In the genomic region with DNA sequence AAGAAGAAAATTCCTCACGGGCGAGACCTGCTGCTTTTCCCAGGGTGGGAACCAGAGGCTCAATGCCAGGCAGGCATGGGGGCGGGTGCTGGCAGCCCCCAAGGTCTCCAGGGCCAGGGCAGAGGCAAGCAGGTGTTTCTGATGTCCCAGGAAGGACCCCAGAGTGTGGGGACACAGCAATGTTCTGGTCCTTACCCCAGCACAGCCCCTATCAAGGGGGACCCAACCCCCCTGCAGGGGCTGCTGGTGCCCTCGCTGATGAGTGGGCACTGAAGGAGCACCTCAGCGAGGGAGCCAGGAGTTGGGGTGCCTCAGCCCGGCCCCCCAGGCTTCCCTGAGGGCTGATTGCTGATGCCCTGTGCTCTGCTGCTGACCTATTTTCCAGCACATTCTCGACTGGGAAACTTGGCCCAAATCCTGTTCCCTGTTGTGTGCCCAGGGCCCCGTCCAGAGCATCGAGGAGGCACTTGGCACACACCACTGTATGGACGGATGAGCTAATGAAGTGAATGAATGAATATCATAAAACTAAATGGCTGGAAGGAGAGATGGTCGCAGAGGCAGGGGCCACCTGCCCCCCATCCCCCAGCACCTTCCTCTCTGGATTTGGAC, we compare ENCODE assay signal across 20 cellular contexts. TPM values are rescaled to one million over a fixed set of nuclear protein-coding genes. Genes with fewer than 3 reads are reported as not detected.
A peak's percentile ranks its signal among the peaks of the same experiment; 100 is the strongest.
DNase-seq lines count a peak whose midpoint lies in the region; ATAC-seq, FAIRE-seq and TF ChIP-seq lines count a peak whose summit lies in the region.
"Had no signal": no experiment of that assay in that cellular context is flagged by ENCODE, and none has a peak within 500 bp of the region (broad histone marks: within the 10 kb centered on the region; RNA-seq: fewer than 3 reads in every experiment).

No MANE protein-coding gene starts in this region.

- 12% methylated on average over 5 of the region's 11 CpGs for WGBS in right lobe of liver (ENCODE audit: insufficient coverage, low coverage, low lambda C conversion rate, missing lambda C conversion rate)
- 91% methylated on average over 7 of the region's 11 CpGs for WGBS in HepG2 (ENCODE audit: low lambda C conversion rate)
- 87% methylated on average over 11 of the region's 11 CpGs; no CpG with 5 or more reads in 1 of the 2 experiments for WGBS in H1 (ENCODE audit: extremely low coverage in 1 of 2, insufficient coverage in 1 of 2, insufficient read length in 1 of 2, insufficient replicate concordance in 2 of 2, low coverage in 1 of 2, low lambda C conversion rate in 2 of 2, missing lambda C conversion rate in 1 of 2), 2 experiments

- H4K91ac ChIP-seq in H1 (replicated peaks; ENCODE audit: insufficient read length, low read length) = no peak overlapping the region

- ATAC-seq in right lobe of liver = peak; percentile 56 to 67 (median 64)
- ATAC-seq in HepG2 = no peak
- ATAC-seq in T-helper 17 cell = no peak
- ATAC-seq: A549; CD8-positive, alpha-beta T cell; GM12878 had no signal

- H3K4me1 Mint-ChIP-seq in T-helper 17 cell (peaks cover 9% of the 10 kb centered on the region), osteocyte (ENCODE audit: unreplicated experiment) (peaks cover 20% of the 10 kb centered on the region)

- peak overlapping the region; percentile 19 for H3K4me3 Mint-ChIP-seq in T-helper 17 cell
- no peak overlapping the region for H3K4me3 Mint-ChIP-seq in osteocyte (ENCODE audit: unreplicated experiment)
- H3K4me3 Mint-ChIP-seq: CD8-positive, alpha-beta T cell had no signal

- POLR2A ChIA-PET in HepG2 (lab: Yijun Ruan, JAX) (no interaction called here), H1 (lab: Charles Lee; ENCODE audit: partially characterized antibody) (interaction anchor here (2.4 to 12.1 kb wide), 2 partner anchors 11 to 17 kb away, joined by 17 to 81 read pairs; no protein-coding TSS in a partner anchor)

- DNase-seq in right lobe of liver (peak in 2 of 3 donors; percentile 49 to 77), HepG2 (ENCODE audit: low spot score) (no peak), T-helper 17 cell (no peak), H1 (ENCODE audit: low read depth in 1 of 2, low spot score in 2 of 2) (no peak), osteoblast (ENCODE audit: insufficient read length, low spot score, missing footprints) (peak; percentile 39), NCI-H146 (lab: John Stamatoyannopoulos, UW) (no peak), NCI-H1105 treated with DMSO at 0.1 percent for 48 hours (lab: John Stamatoyannopoulos, UW) (no peak), osteocyte (ENCODE audit: extremely low spot score, unreplicated experiment) (no peak)
- DNase-seq: AML-193; Calu3; CD8-positive, alpha-beta T cell; DMS79 treated with DMSO at 0.1 percent for 48 hours; HCEC 1CT had no signal

- no peak for TF ChIP-seq RAD21 in HepG2 (CRISPR knock-in tag; IDR thresholded peaks at IDR 0.05)
- TF ChIP-seq RAD21 in H1 (IDR thresholded peaks at IDR 0.05 in 1 of 2, conservative IDR thresholded peaks at IDR 0.05 in 1 of 2; ENCODE audit: low read depth in 2 of 2, low read length in 2 of 2) = no peak

- no peak overlapping the region for H2BK20ac ChIP-seq in H1 (ENCODE audit: low read length)

- H4K8ac ChIP-seq in H1 (ENCODE audit: extremely low read depth, insufficient read depth, low read length) = peak overlapping the region; percentile 12; the same call in 1 of the 2 replicates

- peaks cover 8% of the 10 kb centered on the region; the same call in 1 of the 2 replicates for H3K79me1 ChIP-seq in H1 (ENCODE audit: low read depth, low read length)

- H3K36me3 ChIP-seq in right lobe of liver (no peaks in the 10 kb centered on the region), HepG2 (replicated peaks in 1 of 2; ENCODE audit: control insufficient read depth in 1 of 2, insufficient read depth in 2 of 2, low read length in 2 of 2) (peaks cover 0 to 6% of the 10 kb centered on the region in 2 experiments; a peak in 3 of 5 replicates), H1 (ENCODE audit: control insufficient read depth in 2 of 4, insufficient read depth in 4 of 4, low read length in 3 of 4) (peaks cover 0 to 6% (median 3%) of the 10 kb centered on the region in 4 experiments; a peak in 3 of 8 replicates), osteoblast (ENCODE audit: insufficient read depth, low read length) (no peaks in the 10 kb centered on the region)
- H3K36me3 ChIP-seq: BLaER1 had no signal

- H3K56ac ChIP-seq in H1 (replicated peaks; ENCODE audit: insufficient read length, low read depth, low read length) = no peak overlapping the region

- peaks cover 0 to 6% (median 0%) of the 10 kb centered on the region in 4 donors for H3K4me1 ChIP-seq in right lobe of liver
- H3K4me1 ChIP-seq in HepG2 (ENCODE audit: insufficient read depth, low read length) = peaks cover 33% of the 10 kb centered on the region
- H3K4me1 ChIP-seq in H1 (replicated peaks in 1 of 4; ENCODE audit: control insufficient read depth in 3 of 4, insufficient read depth in 4 of 4, low read length in 3 of 4) = peaks cover 8 to 14% (median 10%) of the 10 kb centered on the region in 4 experiments; a peak in 6 of 7 replicates
- H3K4me1 ChIP-seq in osteoblast (ENCODE audit: insufficient read depth, low read length) = peaks cover 16% of the 10 kb centered on the region

- no peak overlapping the region for H4K5ac ChIP-seq in H1 (ENCODE audit: insufficient read length, low read depth, low read length)

- no peaks in the 10 kb centered on the region for H4K20me1 ChIP-seq in HepG2 (ENCODE audit: insufficient read depth, low read length)
- peaks cover 8 to 27% of the 10 kb centered on the region in 2 experiments for H4K20me1 ChIP-seq in H1 (replicated peaks in 1 of 2; ENCODE audit: control insufficient read depth in 1 of 2, insufficient read depth in 2 of 2, low read length in 2 of 2)
- H4K20me1 ChIP-seq in osteoblast (ENCODE audit: insufficient read depth, low read length) = no peaks in the 10 kb centered on the region

- H3K4me2 ChIP-seq in HepG2 (ENCODE audit: low read depth, low read length) (no peak overlapping the region), H1 (ENCODE audit: insufficient read depth in 1 of 2, low read depth in 2 of 2, low read length in 2 of 2) (no peak overlapping the region), osteoblast (ENCODE audit: insufficient read depth, low read length) (no peak overlapping the region)
- H3K4me2 ChIP-seq: A549, BLaER1 had no signal

- H3K4me3 ChIP-seq in right lobe of liver = no peak overlapping the region
- no peak overlapping the region for H3K4me3 ChIP-seq in HepG2 (replicated peaks in 1 of 3; ENCODE audit: insufficient read depth in 1 of 3, low read depth in 2 of 3, low read length in 3 of 3)
- H3K4me3 ChIP-seq in H1 (ENCODE audit: extremely low read depth in 1 of 4, insufficient read depth in 2 of 4, low read depth in 3 of 4, low read length in 4 of 4) = no peak overlapping the region
- no peak overlapping the region for H3K4me3 ChIP-seq in osteoblast (ENCODE audit: insufficient read depth, low read length)
- H3K4me3 ChIP-seq: A549, BLaER1, GM12878 had no signal

- H3K9ac ChIP-seq in HepG2 (ENCODE audit: insufficient read depth, low read depth, low read length) (no peak overlapping the region), H1 (replicated peaks in 1 of 4; ENCODE audit: extremely low read depth in 1 of 4, low read depth in 3 of 4, low read length in 3 of 4) (no peak overlapping the region)
- H3K9ac ChIP-seq: BLaER1 had no signal

- H3K36me3 Mint-ChIP-seq in T-helper 17 cell (ENCODE audit: low read depth) (no peaks in the 10 kb centered on the region), osteocyte (ENCODE audit: unreplicated experiment) (no peaks in the 10 kb centered on the region)
- H3K36me3 Mint-ChIP-seq: CD8-positive, alpha-beta T cell had no signal

- CTCF ChIA-PET in HepG2 (lab: Yijun Ruan, JAX; ENCODE audit: low intra/inter-chr PET ratio, low total read pairs) (no interaction called here), H1 (lab: Charles Lee; ENCODE audit: partially characterized antibody) (no interaction called here)

- H3K18ac ChIP-seq in H1 (ENCODE audit: extremely low read depth, low read length) = no peak overlapping the region

- in situ Hi-C loops in HepG2 (cut with HindIII; ENCODE audit: extremely low pct_ligation_motif_present, low pct_unique_long_range_greater_than_20kb) = no loop called here

- no peak overlapping the region for H2BK5ac ChIP-seq in H1 (ENCODE audit: low read depth, low read length)

- no peak for FAIRE-seq in HepG2 (lab: Jason Lieb, UNC)
- FAIRE-seq in H1 (lab: Jason Lieb, UNC) = no peak
- FAIRE-seq: A549, GM12878, H54, HTR-8/SVneo had no signal

- no peak overlapping the region for H2BK12ac ChIP-seq in H1 (ENCODE audit: low read depth, low read length)

- TF ChIP-seq EP300 in HepG2 (IDR thresholded peaks at IDR 0.05; ENCODE audit: low read depth in 2 of 2, low read length in 2 of 2) = no peak
- TF ChIP-seq EP300 in HepG2 (CRISPR knock-in tag; IDR thresholded peaks at IDR 0.05; ENCODE audit: borderline replicate concordance) = no peak
- no peak for TF ChIP-seq EP300 in H1 (IDR thresholded peaks at IDR 0.05; ENCODE audit: borderline replicate concordance in 1 of 2, low read depth in 2 of 2, low read length in 2 of 2)

- H3K27ac ChIP-seq in right lobe of liver (no peak overlapping the region), HepG2 (ENCODE audit: extremely low read length, insufficient read depth, low read length) (no peak overlapping the region), H1 (ENCODE audit: low read depth, low read length) (no peak overlapping the region), osteoblast (ENCODE audit: low read depth, low read length) (no peak overlapping the region)
- H3K27ac ChIP-seq: 22Rv1, A549, BLaER1 had no signal

- TF ChIP-seq CTCF in right lobe of liver (IDR thresholded peaks at IDR 0.05) (no peak), HepG2 (CRISPR knock-in tag; IDR thresholded peaks at IDR 0.05) (no peak), H1 (IDR thresholded peaks at IDR 0.05; ENCODE audit: control extremely low read depth in 1 of 3, insufficient read depth in 1 of 3, low read depth in 1 of 3, low read length in 3 of 3) (no peak), osteoblast (IDR thresholded peaks at IDR 0.05; ENCODE audit: extremely low read depth, low read depth, low read length) (no peak), osteocyte (IDR thresholded peaks at IDR 0.05) (no peak)

- no peak overlapping the region for H2BK120ac ChIP-seq in H1 (replicated peaks; ENCODE audit: low read depth, low read length)

- H3K9me3 Mint-ChIP-seq in osteocyte (ENCODE audit: unreplicated experiment) = no peaks in the 10 kb centered on the region
- H3K9me3 Mint-ChIP-seq: CD8-positive, alpha-beta T cell had no signal

- H2AFZ ChIP-seq in HepG2 (ENCODE audit: low read length) (no peak overlapping the region), H1 (ENCODE audit: low read length) (no peak overlapping the region), osteoblast (ENCODE audit: low read length) (no peak overlapping the region)

- no peaks in the 10 kb centered on the region for H3K27me3 Mint-ChIP-seq in T-helper 17 cell
- no peaks in the 10 kb centered on the region for H3K27me3 Mint-ChIP-seq in osteocyte (ENCODE audit: unreplicated experiment)

- no peak overlapping the region for H3K23ac ChIP-seq in H1 (ENCODE audit: insufficient read length)

- TF ChIP-seq POLR2A in right lobe of liver (IDR thresholded peaks at IDR 0.05) (no peak), HepG2 (IDR thresholded peaks at IDR 0.05; ENCODE audit: insufficient read depth in 1 of 2, low read depth in 2 of 2, low read length in 2 of 2) (no peak), H1 (IDR thresholded peaks at IDR 0.05; ENCODE audit: control extremely low read depth in 1 of 2, low read depth in 2 of 2, low read length in 2 of 2) (no peak)

- H3K79me2 ChIP-seq in HepG2 (ENCODE audit: insufficient read depth, low read length) (no peaks in the 10 kb centered on the region), H1 (ENCODE audit: control insufficient read depth in 1 of 2, insufficient read depth in 2 of 2, low read length in 2 of 2) (peaks cover 0 to 12% of the 10 kb centered on the region in 2 experiments; a peak in 2 of 4 replicates), osteoblast (ENCODE audit: insufficient read depth, low read length) (no peaks in the 10 kb centered on the region)

- no peak overlapping the region for H3K27ac Mint-ChIP-seq in T-helper 17 cell
- H3K27ac Mint-ChIP-seq in osteocyte (ENCODE audit: unreplicated experiment) = no peak overlapping the region
- H3K27ac Mint-ChIP-seq: CD8-positive, alpha-beta T cell; IgD-negative memory B cell had no signal

- H3K14ac ChIP-seq in H1 (ENCODE audit: insufficient read length) = no peak overlapping the region

- peaks cover 6% of the 10 kb centered on the region; the same call in 1 of the 2 replicates for H3K23me2 ChIP-seq in H1 (ENCODE audit: low read depth, low read length)

- H3K4ac ChIP-seq in H1 (replicated peaks; ENCODE audit: insufficient read length, low read depth, low read length) = no peak overlapping the region

- no peaks in the 10 kb centered on the region for H3K27me3 ChIP-seq in right lobe of liver
- no peaks in the 10 kb centered on the region; a peak in 1 of 5 replicates for H3K27me3 ChIP-seq in HepG2 (ENCODE audit: control insufficient read depth in 1 of 2, insufficient read depth in 2 of 2, low read length in 2 of 2)
- H3K27me3 ChIP-seq in H1 (replicated peaks in 1 of 4; ENCODE audit: control insufficient read depth in 3 of 4, extremely low read depth in 1 of 4, insufficient read depth in 3 of 4, low read length in 3 of 4) = no peaks in the 10 kb centered on the region; a peak in 2 of 7 replicates
- peaks cover 4% of the 10 kb centered on the region for H3K27me3 ChIP-seq in osteoblast (ENCODE audit: insufficient read depth, low read length)

- H2BK15ac ChIP-seq in H1 (ENCODE audit: low read length) = no peak overlapping the region

- H3K9me3 ChIP-seq in right lobe of liver (no peaks in the 10 kb centered on the region), HepG2 (ENCODE audit: low read length) (no peaks in the 10 kb centered on the region), T-helper 17 cell (ENCODE audit: control insufficient read depth, low read length, poor library complexity, severe bottlenecking) (no peaks in the 10 kb centered on the region), H1 (ENCODE audit: insufficient read depth in 2 of 2, low read depth in 1 of 2, low read length in 1 of 2) (no peaks in the 10 kb centered on the region), osteoblast (ENCODE audit: low read depth, low read length) (no peaks in the 10 kb centered on the region)
- H3K9me3 ChIP-seq: A549, BLaER1 had no signal

- H2AK5ac ChIP-seq in H1 (ENCODE audit: low read depth, low read length) = no peak overlapping the region

- intact Hi-C loops in right lobe of liver (cut with DNase I) = no loop called here
- intact Hi-C loops in HepG2 (cut with micrococcal nuclease; ENCODE audit: unreplicated experiment) = no loop called here

- BruUV-seq in HepG2 (replicated peaks; lab: Mats Ljungman, UMichigan) = no TSS peak

RNA-seq across cellular contexts. Expression of gene DBNDD1, which starts 2.8 kb away (rescaled TPM):
- total RNA-seq in right lobe of liver = 10 to 100 TPM in 3 of 6 experiments, 1 to 10 TPM in 3; 2.6 to 17.5 (median 7.6) TPM
- total RNA-seq in HepG2 (2016; rRNA removed; fragmentation: Illumina TruSeq; extraction: Trizol) = 13.0 and 17.0 TPM in 2 replicates
- 18.8 and 21.7 TPM in 2 replicates for total RNA-seq in HepG2 (2016; cell fraction: cytosol; rRNA removed; fragmentation: Illumina TruSeq; extraction: Trizol; ENCODE audit: low read depth)
- 11.4 and 16.1 TPM in 2 replicates for total RNA-seq in HepG2 (2016; cell fraction: insoluble cytoplasmic fraction; rRNA removed; fragmentation: Illumina TruSeq; extraction: Trizol)
- 40.2 and 47.3 TPM in 2 replicates for total RNA-seq in HepG2 (2016; cell fraction: membrane; rRNA removed; fragmentation: Illumina TruSeq; extraction: Trizol)
- total RNA-seq in HepG2 (2016; cell fraction: nucleus; rRNA removed; fragmentation: Illumina TruSeq; extraction: Trizol) = 7.6 and 10.0 TPM in 2 replicates
- 40.4 and 51.0 TPM in 2 replicates for polyA plus RNA-seq in HepG2 (2011; rRNA removed)
- polyA plus RNA-seq in HepG2 (2011; cell fraction: cytosol; rRNA removed) = 44.2 and 56.2 TPM in 2 replicates
- polyA plus RNA-seq in HepG2 (2011; cell fraction: nucleus; rRNA removed) = 31.7 and 32.2 TPM in 2 replicates
- 16.4 and 30.0 TPM in 2 replicates for polyA plus RNA-seq in HepG2 (2012)
- polyA plus RNA-seq in HepG2 (2016; cell fraction: cytosol; fragmentation: Illumina TruSeq; extraction: Trizol; ENCODE audit: low read depth) = 60.8 and 72.2 TPM in 2 replicates
- polyA plus RNA-seq in HepG2 (2016; cell fraction: insoluble cytoplasmic fraction; fragmentation: Illumina TruSeq; extraction: Trizol; ENCODE audit: low read depth) = 33.1 and 40.9 TPM in 2 replicates
- 102 TPM in 2 replicates for polyA plus RNA-seq in HepG2 (2016; cell fraction: membrane; fragmentation: Illumina TruSeq; extraction: Trizol; ENCODE audit: low read depth)
- 31.0 and 33.1 TPM in 2 replicates for polyA plus RNA-seq in HepG2 (2016; cell fraction: nucleus; fragmentation: Illumina TruSeq; extraction: Trizol; ENCODE audit: insufficient read depth, low read depth)
- 5.9 and 53.2 TPM in 2 replicates for polyA minus RNA-seq in HepG2 (2011; rRNA and poly(A)+ RNA removed; ENCODE audit: low replicate concordance)
- 23.0 and 26.9 TPM in 2 replicates for polyA minus RNA-seq in HepG2 (2011; cell fraction: cytosol; rRNA and poly(A)+ RNA removed)
- polyA minus RNA-seq in HepG2 (2011; cell fraction: nucleus; rRNA and poly(A)+ RNA removed) = 9.8 and 13.2 TPM in 2 replicates
- under 1 TPM; 0.47 to 0.92 TPM for total RNA-seq in T-helper 17 cell
- total RNA-seq in H1 (2021; fragmentation: NEBNext Ultra II Directional; extraction: Animal tissue kit (Norgen Biotek cat#: 25700)) = 69.9 and 76.0 TPM in 2 replicates
- polyA plus RNA-seq in H1 (2011; rRNA removed) = 92.6 and 128 TPM in 2 replicates
- polyA plus RNA-seq in H1 (2011; cell fraction: cytosol; rRNA removed) = 67.3 TPM
- polyA plus RNA-seq in H1 (2011; cell fraction: nucleus; rRNA removed) = 98.2 TPM
- polyA plus RNA-seq in H1 (2012, experiment 1 of 2) = 57.0 to 79.5 TPM (median 70.2 TPM) in 4 replicates
- 80.6 TPM for polyA plus RNA-seq in H1 (2012, experiment 2 of 2)
- polyA plus RNA-seq in H1 (2013, experiment 1 of 2) = 57.0 TPM
- polyA plus RNA-seq in H1 (2013, experiment 2 of 2) = 59.8 TPM
- polyA minus RNA-seq in H1 (2011; rRNA and poly(A)+ RNA removed) = 32.9 and 39.2 TPM in 2 replicates
- polyA minus RNA-seq in H1 (2011; cell fraction: cytosol; rRNA and poly(A)+ RNA removed) = 49.4 TPM
- polyA minus RNA-seq in H1 (2011; cell fraction: nucleus; rRNA and poly(A)+ RNA removed) = 43.7 TPM
- total RNA-seq in osteoblast = 0.29 and 1.1 TPM in 2 replicates
- total RNA-seq in osteocyte = 0.78 and 1.3 TPM in 2 replicates

Comparison
In these comparisons a context has a peak if more than half of its experiments do, and no peak if none do; other contexts are left out.
1. ATAC-seq: peak in right lobe of liver (4 of 4); none in HepG2 (single experiment) and T-helper 17 cell (single experiment).
2. DNase-seq: peak in right lobe of liver (2 of 3) and osteoblast (single experiment); none in HepG2 (single experiment), T-helper 17 cell (0 of 3), H1 (0 of 2), NCI-H146 (single experiment), NCI-H1105 treated with DMSO at 0.1 percent for 48 hours (single experiment) and osteocyte (single experiment).